ENCODE assay signal across 37 cellular contexts in the genomic region with DNA sequence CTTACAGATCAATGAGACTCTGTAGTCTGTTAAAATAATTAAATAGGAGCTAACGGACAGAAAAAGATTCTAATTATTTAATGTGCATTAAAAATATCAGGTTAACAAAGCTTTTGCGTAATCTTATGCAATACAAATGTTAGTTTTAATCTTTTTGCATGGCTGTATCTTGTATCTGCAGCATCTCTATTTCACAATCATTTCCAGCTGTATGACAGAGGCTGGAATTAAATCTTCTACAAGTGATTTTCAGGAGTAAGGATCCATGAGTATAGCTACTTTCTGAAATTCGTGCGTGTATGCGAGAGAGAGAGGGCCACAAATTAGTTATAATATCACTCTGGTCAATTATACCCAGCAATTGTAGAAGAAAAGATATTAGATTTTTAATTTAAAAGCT.
"Had no signal": no experiment of that assay in that cellular context is flagged by ENCODE, and none has a peak within 500 bp of the region (broad histone marks: within the 10 kb centered on the region; RNA-seq: fewer than 3 reads in every experiment).

No MANE protein-coding gene starts in this region.

- ATAC-seq: activated CD4-positive, CD25-positive, alpha-beta regulatory T cell treated with anti-CD3 and anti-CD28 coated beads, Interleukin-2, amount 50 U/mL, for 24 hours; activated CD8-positive, alpha-beta T cell treated with anti-CD3 and anti-CD28 coated beads for 36 hours; activated naive CD4-positive, alpha-beta T cell treated with anti-CD3 and anti-CD28 coated beads, Interleukin-2, amount 50 U/mL, for 72 hours; activated T-cell treated with anti-CD3 and anti-CD28 coated beads, Interleukin-2, amount 50 U/mL, for 4 hours; activated T-cell treated with anti-CD3 and anti-CD28 coated beads, Interleukin-2, amount 50 U/mL, for 72 hours; activated T-helper 17 cell treated with anti-CD3 and anti-CD28 coated beads, Interleukin-2, amount 50 U/mL, for 72 hours; WTC11 had no signal

- H3K36me3 Mint-ChIP-seq: activated CD4-positive, alpha-beta memory T cell treated with anti-CD3 and anti-CD28 coated beads for 36 hours; activated naive CD4-positive, alpha-beta T cell treated with anti-CD3 and anti-CD28 coated beads, Interleukin-2, amount 50 U/mL, for 72 hours; activated naive CD8-positive, alpha-beta T cell treated with anti-CD3 and anti-CD28 coated beads for 36 hours; brain; WTC11 had no signal

- H3K4me3 Mint-ChIP-seq: activated CD4-positive, alpha-beta memory T cell treated with anti-CD3 and anti-CD28 coated beads for 36 hours; activated CD4-positive, alpha-beta T cell treated with anti-CD3 and anti-CD28 coated beads, Interleukin-2, amount 10 ng/mL, durations not matched to agents 24 days and 14 days; activated CD8-positive, alpha-beta T cell treated with anti-CD3 and anti-CD28 coated beads for 36 hours; activated naive CD4-positive, alpha-beta T cell treated with anti-CD3 and anti-CD28 coated beads for 36 hours; activated naive CD8-positive, alpha-beta T cell treated with anti-CD3 and anti-CD28 coated beads for 36 hours; activated T-cell treated with anti-CD3 and anti-CD28 coated beads, Interleukin-2, amount 50 U/mL, for 4 hours; activated T-cell treated with anti-CD3 and anti-CD28 coated beads, Interleukin-2, amount 50 U/mL, for 72 hours; activated T-helper 1 cell treated with anti-CD3 and anti-CD28 coated beads, Interleukin-12 subunit alpha, Interleukin-12 subunit beta, Interleukin-2, Interleukin-4 antibody, amounts not matched to agents 30 ng/mL and 10 ng/mL and 1 ng/mL, durations not matched to agents 14 hours and 24 hours and 36 hours; activated T-helper 17 cell treated with anti-CD3 and anti-CD28 coated beads, Interleukin-2, amount 50 U/mL, for 72 hours; brain; central memory CD8-positive, alpha-beta T cell; T-helper 2 cell treated with Interferon-gamma antibody and Interleukin-4, amounts not matched to agents 5 μg/mL and 100 μg/mL, for 36 hours; WTC11 had no signal

- H3K27me3 ChIP-seq: adrenal gland, cardiac muscle cell, colonic mucosa had no signal

- H3K27me3 Mint-ChIP-seq: activated CD4-positive, alpha-beta memory T cell treated with anti-CD3 and anti-CD28 coated beads for 36 hours; activated CD4-positive, alpha-beta T cell treated with anti-CD3 and anti-CD28 coated beads, Interleukin-2, amount 10 ng/mL, durations not matched to agents 24 days and 14 days; activated CD8-positive, alpha-beta T cell treated with anti-CD3 and anti-CD28 coated beads for 36 hours; activated naive CD8-positive, alpha-beta T cell treated with anti-CD3 and anti-CD28 coated beads for 36 hours; activated T-helper 17 cell treated with anti-CD3 and anti-CD28 coated beads, Interleukin-2, amount 50 U/mL, for 72 hours; brain; central memory CD8-positive, alpha-beta T cell had no signal

- H3K36me3 ChIP-seq: adrenal gland, cardiac muscle cell, colonic mucosa had no signal

- H3K4me1 Mint-ChIP-seq: activated CD4-positive, alpha-beta T cell treated with anti-CD3 and anti-CD28 coated beads, Interleukin-2, amount 10 ng/mL, durations not matched to agents 24 days and 14 days; activated naive CD8-positive, alpha-beta T cell treated with anti-CD3 and anti-CD28 coated beads for 36 hours; activated T-helper 17 cell treated with anti-CD3 and anti-CD28 coated beads, Interleukin-2, amount 50 U/mL, for 72 hours; brain; central memory CD8-positive, alpha-beta T cell; WTC11 had no signal

- H3K9me3 ChIP-seq: adrenal gland, colonic mucosa had no signal

- H3K27ac ChIP-seq: adrenal gland, cardiac muscle cell, colonic mucosa, VCaP had no signal

- H3K4me3 ChIP-seq: adrenal gland, cardiac muscle cell, colonic mucosa had no signal

- H3K4me1 ChIP-seq: adrenal gland, colonic mucosa had no signal

- H3K9me3 Mint-ChIP-seq: activated CD4-positive, alpha-beta T cell treated with anti-CD3 and anti-CD28 coated beads, Interleukin-2, amount 10 ng/mL, durations not matched to agents 24 days and 14 days; activated CD8-positive, alpha-beta T cell treated with anti-CD3 and anti-CD28 coated beads for 36 hours; activated naive CD4-positive, alpha-beta T cell treated with anti-CD3 and anti-CD28 coated beads, Interleukin-2, amount 50 U/mL, for 72 hours; activated naive CD8-positive, alpha-beta T cell treated with anti-CD3 and anti-CD28 coated beads for 36 hours; activated T-helper 1 cell treated with anti-CD3 and anti-CD28 coated beads, Interleukin-12 subunit alpha, Interleukin-12 subunit beta, Interleukin-2, Interleukin-4 antibody, amounts not matched to agents 30 ng/mL and 10 ng/mL and 1 ng/mL, durations not matched to agents 14 hours and 24 hours and 36 hours; brain had no signal

- H3K27ac Mint-ChIP-seq: activated CD4-positive, alpha-beta memory T cell treated with anti-CD3 and anti-CD28 coated beads for 36 hours; activated CD4-positive, alpha-beta T cell treated with anti-CD3 and anti-CD28 coated beads, Interleukin-2, amount 10 ng/mL, durations not matched to agents 24 days and 14 days; activated CD8-positive, alpha-beta T cell treated with anti-CD3 and anti-CD28 coated beads for 36 hours; activated naive CD4-positive, alpha-beta T cell treated with anti-CD3 and anti-CD28 coated beads for 36 hours; activated naive CD4-positive, alpha-beta T cell treated with anti-CD3 and anti-CD28 coated beads, Interleukin-2, amount 50 U/mL, for 72 hours; activated naive CD8-positive, alpha-beta T cell treated with anti-CD3 and anti-CD28 coated beads for 36 hours; activated T-cell treated with anti-CD3 and anti-CD28 coated beads, Interleukin-2, amount 50 U/mL, for 72 hours; activated T-helper 1 cell treated with anti-CD3 and anti-CD28 coated beads, Interleukin-12 subunit alpha, Interleukin-12 subunit beta, Interleukin-2, Interleukin-4 antibody, amounts not matched to agents 30 ng/mL and 10 ng/mL and 1 ng/mL, durations not matched to agents 14 hours and 24 hours and 36 hours; activated T-helper 17 cell treated with anti-CD3 and anti-CD28 coated beads, Interleukin-2, amount 50 U/mL, for 72 hours; brain; T-helper 2 cell treated with Interferon-gamma antibody and Interleukin-4, amounts not matched to agents 5 μg/mL and 100 μg/mL, for 36 hours; WTC11 had no signal

- DNase-seq: activated CD4-positive, alpha-beta memory T cell treated with anti-CD3 and anti-CD28 coated beads for 36 hours; activated CD4-positive, alpha-beta T cell treated with anti-CD3 and anti-CD28 coated beads for 1 hour; activated CD4-positive, alpha-beta T cell treated with anti-CD3 and anti-CD28 coated beads for 4 hours; activated CD4-positive, alpha-beta T cell treated with anti-CD3 and anti-CD28 coated beads, Interleukin-2, amount 10 ng/mL, durations not matched to agents 24 days and 14 days; activated CD4-positive, alpha-beta T cell treated with anti-CD3 and anti-CD28 coated beads, Interleukin-2, amount 50 U/mL, for 1 hour; activated CD4-positive, alpha-beta T cell treated with anti-CD3 and anti-CD28 coated beads, Interleukin-2, amount 50 U/mL, for 4 hours; activated CD4-positive, CD25-positive, alpha-beta regulatory T cell; activated CD8-positive, alpha-beta memory T cell treated with anti-CD3 and anti-CD28 coated beads, Interleukin-2, amount 50 U/mL, for 4 hours; activated CD8-positive, alpha-beta T cell treated with anti-CD3 and anti-CD28 coated beads for 36 hours; activated effector memory CD4-positive, alpha-beta T cell treated with anti-CD3 and anti-CD28 coated beads, Interleukin-2, amount 50 U/mL, for 16 hours; activated gamma-delta T cell treated with Interleukin-2 at 50 U/mL for 16 hours; activated naive CD4-positive, alpha-beta T cell; activated naive CD4-positive, alpha-beta T cell treated with anti-CD3 and anti-CD28 coated beads for 36 hours; activated naive CD4-positive, alpha-beta T cell treated with anti-CD3 and anti-CD28 coated beads, Interleukin-2, amount 50 U/mL, for 16 hours; activated naive CD8-positive, alpha-beta T cell treated with anti-CD3 and anti-CD28 coated beads for 36 hours; activated T-cell treated with anti-CD3 and anti-CD28 coated beads for 4 hours; activated T-cell treated with anti-CD3 and anti-CD28 coated beads, Interleukin-2, amount 50 U/mL, for 1 hour; activated T-cell treated with anti-CD3 and anti-CD28 coated beads, Interleukin-2, amount 50 U/mL, for 4 hours; activated T-cell treated with anti-CD3 and anti-CD28 coated beads, Interleukin-2, amount 50 U/mL, for 72 hours; adrenal gland; amniotic stem cell; aorta; caudate nucleus; cerebellar nuclear complex; colonic mucosa; T-helper 2 cell; T-helper 9 cell had no signal
